16 cellular contexts compared by ENCODE assay signal in genomic region chr19:42120276-42121010, GRCh38. TPM values are rescaled to one million over a fixed set of nuclear protein-coding genes. Genes with fewer than 3 reads are reported as not detected.
A peak's percentile ranks its signal among the peaks of the same experiment; 100 is the strongest.
DNase-seq lines count a peak whose midpoint lies in the region; ATAC-seq and TF ChIP-seq lines count a peak whose summit lies in the region.
"Had no signal": no experiment of that assay in that cellular context is flagged by ENCODE, and none has a peak within 500 bp of the region (broad histone marks: within the 10 kb centered on the region; RNA-seq: fewer than 3 reads in every experiment).

No MANE protein-coding gene starts in this region.

- POLR2A ChIA-PET in RWPE1 (lab: Yijun Ruan, JAX; ENCODE audit: low non-redundant PET): interaction anchor here (0.6 kb wide), 1 partner anchor 686 kb away, joined by 6 read pairs; no protein-coding TSS in a partner anchor

- CTCF ChIA-PET in RWPE1 (lab: Yijun Ruan, JAX): interaction anchor here (0.7 kb wide), 1 partner anchor 176 kb away, joined by 5 read pairs; no protein-coding TSS in a partner anchor

- intact Hi-C loops in body of pancreas (cut with DNase I): no loop called here

- H3K4me3 ChIP-seq in effector memory CD4-positive, alpha-beta T cell (ENCODE audit: insufficient read depth, low read depth, low read length, poor library complexity, severe bottlenecking): no peak overlapping the region
- no peak overlapping the region for H3K4me3 ChIP-seq in body of pancreas
- H3K4me3 ChIP-seq: mucosa of descending colon, testis had no signal

- TF ChIP-seq CTCF in RWPE1 (conservative IDR thresholded peaks at IDR 0.05; ENCODE audit: low read depth) (no peak), body of pancreas (IDR thresholded peaks at IDR 0.05) (no peak), type B pancreatic cell (conservative IDR thresholded peaks at IDR 0.05) (no peak)

- whole genome bisulfite sequencing in body of pancreas, 2 donors: 90% methylated on average over 11 of the region's 11 CpGs

- H3K36me3 Mint-ChIP-seq in activated T-cell treated with anti-CD3 and anti-CD28 coated beads, Interleukin-2, amount 50 U/mL, for 72 hours (ENCODE audit: insufficient read depth in 2 of 2): peaks cover 3 to 5% of the 10 kb centered on the region in 2 donors
- H3K36me3 Mint-ChIP-seq in stimulated activated naive CD8-positive, alpha-beta T cell treated with anti-CD3 and anti-CD28 coated beads, Interleukin-15, Interleukin-2, amounts not matched to agents 100 ng/mL and 50 ng/mL, for 24 hours (ENCODE audit: low read depth): peaks cover 62% of the 10 kb centered on the region
- no peaks in the 10 kb centered on the region for H3K36me3 Mint-ChIP-seq in type B pancreatic cell

- DNase-seq in activated T-cell treated with anti-CD3 and anti-CD28 coated beads, Interleukin-2, amount 50 U/mL, for 72 hours: no peak
- no peak for DNase-seq in activated T-cell treated with anti-CD3 and anti-CD28 coated beads, Interleukin-2, amount 50 U/mL, for 1 hour
- DNase-seq in RWPE1 (ENCODE audit: low spot score) (no peak), body of pancreas (no peak), type B pancreatic cell (ENCODE audit: extremely low spot score, unreplicated experiment) (no peak)
- DNase-seq in effector memory CD4-positive, alpha-beta T cell: no peak
- DNase-seq: activated CD4-positive, alpha-beta T cell treated with anti-CD3 and anti-CD28 coated beads for 4 hours; cerebellar nuclear complex; DMS79; kidney; mucosa of descending colon; NCI-H345; testis had no signal

- TF ChIP-seq POLR2A in body of pancreas (IDR thresholded peaks at IDR 0.05): no peak

- H3K9me3 Mint-ChIP-seq in activated T-cell treated with anti-CD3 and anti-CD28 coated beads, Interleukin-2, amount 50 U/mL, for 72 hours: no peaks in the 10 kb centered on the region
- H3K9me3 Mint-ChIP-seq in stimulated activated naive CD8-positive, alpha-beta T cell treated with anti-CD3 and anti-CD28 coated beads, Interleukin-15, Interleukin-2, amounts not matched to agents 100 ng/mL and 50 ng/mL, for 24 hours: no peaks in the 10 kb centered on the region
- no peaks in the 10 kb centered on the region for H3K9me3 Mint-ChIP-seq in type B pancreatic cell

- H3K27ac Mint-ChIP-seq in activated T-cell treated with anti-CD3 and anti-CD28 coated beads, Interleukin-2, amount 50 U/mL, for 72 hours: peak overlapping the region; percentile 85
- peak overlapping the region; percentile 98 for H3K27ac Mint-ChIP-seq in stimulated activated naive CD8-positive, alpha-beta T cell treated with anti-CD3 and anti-CD28 coated beads, Interleukin-15, Interleukin-2, amounts not matched to agents 100 ng/mL and 50 ng/mL, for 24 hours
- H3K27ac Mint-ChIP-seq in type B pancreatic cell: no peak overlapping the region

- H3K36me3 ChIP-seq in effector memory CD4-positive, alpha-beta T cell (ENCODE audit: control insufficient read depth, insufficient read depth, low read length): peaks cover 27% of the 10 kb centered on the region
- H3K36me3 ChIP-seq in body of pancreas (replicated peaks in 1 of 2; ENCODE audit: insufficient read depth in 1 of 2, low read depth in 2 of 2): no peaks in the 10 kb centered on the region

- H3K9me3 ChIP-seq in effector memory CD4-positive, alpha-beta T cell (ENCODE audit: control insufficient read depth, low read length): no peaks in the 10 kb centered on the region
- H3K9me3 ChIP-seq in body of pancreas: no peaks in the 10 kb centered on the region
- H3K9me3 ChIP-seq: mucosa of descending colon, testis had no signal

- peak overlapping the region; percentile 83 to 86 for H3K4me3 Mint-ChIP-seq in activated T-cell treated with anti-CD3 and anti-CD28 coated beads, Interleukin-2, amount 50 U/mL, for 72 hours
- peak overlapping the region; percentile 86 for H3K4me3 Mint-ChIP-seq in stimulated activated naive CD8-positive, alpha-beta T cell treated with anti-CD3 and anti-CD28 coated beads, Interleukin-15, Interleukin-2, amounts not matched to agents 100 ng/mL and 50 ng/mL, for 24 hours
- no peak overlapping the region for H3K4me3 Mint-ChIP-seq in type B pancreatic cell

- ATAC-seq in activated T-cell treated with anti-CD3 and anti-CD28 coated beads, Interleukin-2, amount 50 U/mL, for 72 hours (replicated peaks in 1 of 2): no peak
- no peak for ATAC-seq in body of pancreas
- no peak for ATAC-seq in GM21423 (IDR thresholded peaks at IDR 0.05; ENCODE audit: unreplicated experiment)
- ATAC-seq: HepG2 had no signal

- no peaks in the 10 kb centered on the region for H3K27me3 ChIP-seq in effector memory CD4-positive, alpha-beta T cell (replicated peaks; ENCODE audit: control insufficient read depth, insufficient read depth, low read length, poor library complexity, severe bottlenecking)
- H3K27me3 ChIP-seq in body of pancreas: no peaks in the 10 kb centered on the region
- H3K27me3 ChIP-seq: testis had no signal

- H3K4me1 Mint-ChIP-seq in activated T-cell treated with anti-CD3 and anti-CD28 coated beads, Interleukin-2, amount 50 U/mL, for 72 hours (ENCODE audit: low read depth): peaks cover 39% of the 10 kb centered on the region
- H3K4me1 Mint-ChIP-seq in stimulated activated naive CD8-positive, alpha-beta T cell treated with anti-CD3 and anti-CD28 coated beads, Interleukin-15, Interleukin-2, amounts not matched to agents 100 ng/mL and 50 ng/mL, for 24 hours (ENCODE audit: low read depth): peaks cover 76% of the 10 kb centered on the region
- H3K4me1 Mint-ChIP-seq in type B pancreatic cell (ENCODE audit: unreplicated experiment): no peaks in the 10 kb centered on the region

- H3K27me3 Mint-ChIP-seq in activated T-cell treated with anti-CD3 and anti-CD28 coated beads, Interleukin-2, amount 50 U/mL, for 72 hours (ENCODE audit: low read depth): no peaks in the 10 kb centered on the region
- no peaks in the 10 kb centered on the region for H3K27me3 Mint-ChIP-seq in stimulated activated naive CD8-positive, alpha-beta T cell treated with anti-CD3 and anti-CD28 coated beads, Interleukin-15, Interleukin-2, amounts not matched to agents 100 ng/mL and 50 ng/mL, for 24 hours
- H3K27me3 Mint-ChIP-seq in type B pancreatic cell: peaks cover 32% of the 10 kb centered on the region

- H3K27ac ChIP-seq in RWPE1 (peak overlapping the region; percentile 86), body of pancreas (no peak overlapping the region)
- peak overlapping the region; percentile 93 for H3K27ac ChIP-seq in effector memory CD4-positive, alpha-beta T cell (ENCODE audit: insufficient read depth, low read length, poor library complexity, severe bottlenecking)
- H3K27ac ChIP-seq: testis had no signal

- H3K4me1 ChIP-seq in effector memory CD4-positive, alpha-beta T cell (ENCODE audit: control insufficient read depth, insufficient read depth, low read length, poor library complexity, severe bottlenecking): peaks cover 39% of the 10 kb centered on the region
- peaks cover 13% of the 10 kb centered on the region for H3K4me1 ChIP-seq in body of pancreas
- H3K4me1 ChIP-seq: testis had no signal

RNA-seq across cellular contexts. Expression of gene POU2F2, which starts 11.8 kb away (rescaled TPM):
- 10 to 100 TPM; 45.0 to 56.0 TPM for total RNA-seq in activated T-cell treated with anti-CD3 and anti-CD28 coated beads, Interleukin-2, amount 50 U/mL, for 72 hours
- total RNA-seq in body of pancreas: 1 to 10 TPM in 1 of 2 donors, under 1 TPM in 1; under 0.01 to 1.6 TPM
- 0.57 and 1.7 TPM in 2 replicates for total RNA-seq in type B pancreatic cell (ENCODE audit: low replicate concordance)

RNA-seq across cellular contexts. Expression of gene ZNF574, which starts 44.5 kb away (rescaled TPM):
- 10 to 100 TPM; 11.5 to 12.2 TPM for total RNA-seq in activated T-cell treated with anti-CD3 and anti-CD28 coated beads, Interleukin-2, amount 50 U/mL, for 72 hours
- total RNA-seq in body of pancreas (10 to 100 TPM in 1 of 2 donors, 1 to 10 TPM in 1; 8.6 to 14.2 TPM), type B pancreatic cell (ENCODE audit: low replicate concordance) (20.1 and 20.5 TPM in 2 replicates)

RNA-seq across cellular contexts. Expression of gene GRIK5, which starts 50.4 kb away (rescaled TPM):
- 1 to 10 TPM; 1.1 to 3.8 TPM for total RNA-seq in activated T-cell treated with anti-CD3 and anti-CD28 coated beads, Interleukin-2, amount 50 U/mL, for 72 hours
- total RNA-seq in body of pancreas (1 to 10 TPM; 2.1 to 5.9 TPM), type B pancreatic cell (ENCODE audit: low replicate concordance) (1.8 and 5.8 TPM in 2 replicates)
- total RNA-seq: HepG2 had no signal

Comparison
In these comparisons a context has a peak if more than half of its experiments do, and no peak if none do; other contexts are left out.
1. H3K27ac ChIP-seq: peak in RWPE1 (single experiment) and effector memory CD4-positive, alpha-beta T cell (single experiment); none in body of pancreas (0 of 4).
2. RNA of gene POU2F2, which starts 11.8 kb away (total RNA-seq): 45.0 to 56.0 TPM in activated T-cell treated with anti-CD3 and anti-CD28 coated beads, Interleukin-2, amount 50 U/mL, for 72 hours; 0.57 to 1.7 TPM in type B pancreatic cell and under 0.01 to 1.6 TPM in body of pancreas; every median in the first group is over 10 times any median in the second.